ENCODE assay signal across 12 cellular contexts in the genomic region with DNA sequence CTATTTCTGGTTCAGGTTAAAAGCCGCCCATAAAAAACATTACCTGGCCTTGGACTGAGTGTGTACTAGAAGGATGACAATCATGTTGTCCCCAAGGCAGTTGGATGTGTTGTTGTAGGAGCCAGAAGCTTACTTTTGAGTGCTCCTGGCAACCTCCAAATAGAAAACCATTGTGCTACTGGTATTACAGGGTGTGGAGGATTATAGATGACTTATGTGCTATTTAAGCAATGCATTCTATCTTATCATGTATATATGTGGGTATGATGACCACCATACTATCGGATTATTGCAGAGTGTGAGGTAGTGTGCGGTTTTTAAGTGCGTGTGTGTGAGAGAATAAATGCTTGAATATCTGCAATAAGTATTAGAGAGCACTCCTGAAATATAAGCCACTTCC. TPM values are rescaled to one million over a fixed set of nuclear protein-coding genes. Genes with fewer than 3 reads are reported as not detected.
DNase-seq lines count a peak whose midpoint lies in the region; ATAC-seq and TF ChIP-seq lines count a peak whose summit lies in the region.
"Had no signal": no experiment of that assay in that cellular context is flagged by ENCODE, and none has a peak within 500 bp of the region (broad histone marks: within the 10 kb centered on the region; RNA-seq: fewer than 3 reads in every experiment).

No MANE protein-coding gene starts in this region.

- H3K9ac ChIP-seq in BLaER1 treated with 17β-estradiol and CSF1 and Interleukin-3, amounts not matched to agents 10 nM and 100 nM, result peak overlapping the region; percentile 28 to 69 (median 58); a peak in 15 of 22 replicates

- no peak for TF ChIP-seq CTCF in HL-60 (IDR thresholded peaks at IDR 0.05; ENCODE audit: insufficient read depth, low read length)
- no peak for TF ChIP-seq CTCF in ascending aorta (IDR thresholded peaks at IDR 0.05)
- TF ChIP-seq CTCF in osteoblast (IDR thresholded peaks at IDR 0.05; ENCODE audit: extremely low read depth, low read depth, low read length), result no peak

- peak overlapping the region; percentile 58 to 84 (median 75) for H3K4me2 ChIP-seq in BLaER1 treated with 17β-estradiol and CSF1 and Interleukin-3, amounts not matched to agents 10 nM and 100 nM
- H3K4me2 ChIP-seq in osteoblast (ENCODE audit: insufficient read depth, low read length), result no peak overlapping the region

- peaks cover 55 to 80% (median 69%) of the 10 kb centered on the region in 10 experiments for H3K4me1 ChIP-seq in BLaER1 treated with 17β-estradiol and CSF1 and Interleukin-3, amounts not matched to agents 10 nM and 100 nM
- peaks cover 3 to 28% of the 10 kb centered on the region in 2 donors for H3K4me1 ChIP-seq in ascending aorta
- peaks cover 29% of the 10 kb centered on the region for H3K4me1 ChIP-seq in osteoblast (ENCODE audit: insufficient read depth, low read length)

- no peaks in the 10 kb centered on the region for H4K20me1 ChIP-seq in BLaER1 treated with 17β-estradiol and CSF1 and Interleukin-3, amounts not matched to agents 10 nM and 100 nM
- H4K20me1 ChIP-seq in osteoblast (ENCODE audit: insufficient read depth, low read length), result no peaks in the 10 kb centered on the region

- no peaks in the 10 kb centered on the region for H3K27me3 ChIP-seq in BLaER1 treated with 17β-estradiol and CSF1 and Interleukin-3, amounts not matched to agents 10 nM and 100 nM
- H3K27me3 ChIP-seq in HL-60 (ENCODE audit: insufficient read depth, poor library complexity, severe bottlenecking) (no peaks in the 10 kb centered on the region), ascending aorta (no peaks in the 10 kb centered on the region), osteoblast (ENCODE audit: insufficient read depth, low read length) (no peaks in the 10 kb centered on the region)
- H3K27me3 ChIP-seq: ovary had no signal

- intact Hi-C loops in ascending aorta (cut with DNase I), result loop anchor here (2.0 kb wide), 2 partner anchors 32 to 50 kb away; no protein-coding TSS in a partner anchor

- no peak for ATAC-seq in GM21528 (IDR thresholded peaks at IDR 0.05; ENCODE audit: low FRiP score, unreplicated experiment)
- ATAC-seq in HG02798 (IDR thresholded peaks at IDR 0.05; ENCODE audit: poor library complexity, unreplicated experiment), result no peak
- no peak for ATAC-seq in GM19328 (IDR thresholded peaks at IDR 0.05; ENCODE audit: unreplicated experiment)
- ATAC-seq: left lobe of liver had no signal

- DNase-seq in HL-60 (ENCODE audit: low read depth in 1 of 2, low spot score in 1 of 2), result no peak
- no peak for DNase-seq in ascending aorta (ENCODE audit: low spot score in 2 of 2)
- no peak for DNase-seq in osteoblast (ENCODE audit: insufficient read length, low spot score, missing footprints)
- no peak for DNase-seq in NCI-H1436 treated with DMSO at 0.1 percent for 48 hours (lab: John Stamatoyannopoulos, UW)
- DNase-seq: activated CD8-positive, alpha-beta memory T cell treated with anti-CD3 and anti-CD28 coated beads for 24 hours; C1 segment of cervical spinal cord; ovary had no signal

- peak overlapping the region in 1 of 10 experiments; percentile 14; a peak in 3 of 20 replicates for H3K4me3 ChIP-seq in BLaER1 treated with 17β-estradiol and CSF1 and Interleukin-3, amounts not matched to agents 10 nM and 100 nM
- H3K4me3 ChIP-seq in HL-60 (replicated peaks; ENCODE audit: insufficient read depth, low read length) (no peak overlapping the region; the same call in 1 of the 2 replicates), ascending aorta (no peak overlapping the region), osteoblast (ENCODE audit: insufficient read depth, low read length) (no peak overlapping the region)
- H3K4me3 ChIP-seq: ovary had no signal

- H3K79me2 ChIP-seq in osteoblast (ENCODE audit: insufficient read depth, low read length), result no peaks in the 10 kb centered on the region

- peaks cover 0 to 30% (median 15%) of the 10 kb centered on the region in 11 experiments; a peak in 18 of 22 replicates for H3K9me3 ChIP-seq in BLaER1 treated with 17β-estradiol and CSF1 and Interleukin-3, amounts not matched to agents 10 nM and 100 nM (replicated peaks in 1 of 11)
- H3K9me3 ChIP-seq in ascending aorta (no peaks in the 10 kb centered on the region), osteoblast (ENCODE audit: low read depth, low read length) (no peaks in the 10 kb centered on the region)
- H3K9me3 ChIP-seq: ovary had no signal

- H3K36me3 ChIP-seq in BLaER1 treated with 17β-estradiol and CSF1 and Interleukin-3, amounts not matched to agents 10 nM and 100 nM, result no peaks in the 10 kb centered on the region
- no peaks in the 10 kb centered on the region for H3K36me3 ChIP-seq in ascending aorta
- no peaks in the 10 kb centered on the region for H3K36me3 ChIP-seq in osteoblast (ENCODE audit: insufficient read depth, low read length)
- H3K36me3 ChIP-seq: ovary had no signal

- peak overlapping the region; percentile 60 to 86 (median 80); a peak in 21 of 22 replicates for H3K27ac ChIP-seq in BLaER1 treated with 17β-estradiol and CSF1 and Interleukin-3, amounts not matched to agents 10 nM and 100 nM
- peak overlapping the region; percentile 89 for H3K27ac ChIP-seq in HL-60 (replicated peaks)
- peak overlapping the region; percentile 66 to 82 for H3K27ac ChIP-seq in ascending aorta
- peak overlapping the region; percentile 94 for H3K27ac ChIP-seq in osteoblast (ENCODE audit: low read depth, low read length)
- H3K27ac ChIP-seq: ovary had no signal

- no peak overlapping the region for H2AFZ ChIP-seq in osteoblast (ENCODE audit: low read length)

RNA-seq across cellular contexts. Expression of a gene that starts 11.9 kb away (rescaled TPM):
- 350 TPM for total RNA-seq in ascending aorta
- total RNA-seq in osteoblast, result 483 and 545 TPM in 2 replicates
